Comparison of ENCODE assay signal across 8 cellular contexts in the genomic region with DNA sequence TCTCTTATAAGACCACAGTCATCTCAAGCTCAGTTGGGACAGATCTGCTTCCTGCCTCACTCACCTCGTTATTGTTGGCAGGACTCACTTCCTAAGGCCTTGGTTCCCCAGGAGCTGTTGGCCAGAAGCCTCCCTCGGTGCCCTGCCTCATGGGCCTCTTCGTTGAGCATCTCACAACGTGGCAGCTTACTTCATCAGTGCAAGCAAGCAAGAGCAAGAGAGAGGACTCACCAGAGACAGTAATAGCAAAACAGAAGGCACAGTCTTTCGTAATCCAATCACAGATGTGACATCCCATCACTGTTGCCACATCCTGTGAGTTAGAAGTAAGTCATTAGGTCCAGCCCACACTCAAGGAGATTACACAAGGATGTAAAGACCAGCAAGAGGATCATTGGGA. TPM values are rescaled to one million over a fixed set of nuclear protein-coding genes. Genes with fewer than 3 reads are reported as not detected.
DNase-seq lines count a peak whose midpoint lies in the region; ATAC-seq lines count a peak whose summit lies in the region.

No MANE protein-coding gene starts in this region.

- H3K27me3 Mint-ChIP-seq in activated CD4-positive, alpha-beta T cell treated with anti-CD3 and anti-CD28 coated beads for 36 hours: no peaks in the 10 kb centered on the region

- DNase-seq in activated CD4-positive, alpha-beta T cell treated with anti-CD3 and anti-CD28 coated beads for 36 hours: peak; percentile 73
- no peak for DNase-seq in activated CD4-positive, alpha-beta T cell treated with anti-CD3 and anti-CD28 coated beads for 1 hour
- DNase-seq in activated CD4-positive, alpha-beta T cell treated with anti-CD3 and anti-CD28 coated beads, Interleukin-2, amount 50 U/mL, for 24 hours (ENCODE audit: low read depth in 1 of 2, low spot score in 1 of 2): peak; percentile 14 to 28
- peak; percentile 94 for DNase-seq in fibroblast of peridontal ligament (ENCODE audit: extremely low read depth)
- DNase-seq in skeletal muscle cell (ENCODE audit: low read depth): peak; percentile 99
- no peak for DNase-seq in NCI-H2029 treated with DMSO at 0.1 percent for 48 hours (lab: John Stamatoyannopoulos, UW)
- DNase-seq in NCI-H2196 (lab: John Stamatoyannopoulos, UW; ENCODE audit: unreplicated experiment): no peak

- H3K4me1 Mint-ChIP-seq in activated CD4-positive, alpha-beta T cell treated with anti-CD3 and anti-CD28 coated beads for 36 hours: peaks cover 63% of the 10 kb centered on the region

- H3K36me3 Mint-ChIP-seq in activated CD4-positive, alpha-beta T cell treated with anti-CD3 and anti-CD28 coated beads for 36 hours (ENCODE audit: low read depth): peaks cover under 1% of the 10 kb centered on the region

- peak overlapping the region; percentile 53 for H3K4me3 Mint-ChIP-seq in activated CD4-positive, alpha-beta T cell treated with anti-CD3 and anti-CD28 coated beads for 36 hours

- no peaks in the 10 kb centered on the region for H3K9me3 Mint-ChIP-seq in activated CD4-positive, alpha-beta T cell treated with anti-CD3 and anti-CD28 coated beads for 36 hours (ENCODE audit: low read depth)

- ATAC-seq in activated CD4-positive, alpha-beta T cell treated with anti-CD3 and anti-CD28 coated beads for 36 hours: peak; percentile 56
- no peak for ATAC-seq in HG03095 (IDR thresholded peaks at IDR 0.05; ENCODE audit: unreplicated experiment)

- POLR2A ChIA-PET in activated CD4-positive, alpha-beta T cell treated with anti-CD3 and anti-CD28 coated beads for 36 hours (lab: Charles Lee): interaction anchor here (0.6 to 1.4 kb wide), 2 partner anchors 9 to 28 kb away, joined by 4 to 8 read pairs; a partner anchor contains a TSS

- H3K4me3 ChIP-seq in skeletal muscle cell (ENCODE audit: low read depth, low read length): peak overlapping the region; percentile 38

- intact Hi-C loops in activated CD4-positive, alpha-beta T cell treated with anti-CD3 and anti-CD28 coated beads for 36 hours (cut with DNase I, micrococcal nuclease): no loop called here

- CTCF ChIA-PET in activated CD4-positive, alpha-beta T cell treated with anti-CD3 and anti-CD28 coated beads for 36 hours (lab: Charles Lee): interaction anchor here (0.7 to 3.5 kb wide), 12 partner anchors 8 to 280 kb away, joined by 3 to 24 read pairs (median 4); no protein-coding TSS in a partner anchor

- peak overlapping the region; percentile 94 for H3K27ac Mint-ChIP-seq in activated CD4-positive, alpha-beta T cell treated with anti-CD3 and anti-CD28 coated beads for 36 hours

RNA-seq across cellular contexts. Expression of a gene that starts 5.1 kb away (rescaled TPM):
- 10 to 100 TPM; 35.7 to 54.9 TPM for total RNA-seq in activated CD4-positive, alpha-beta T cell treated with anti-CD3 and anti-CD28 coated beads for 36 hours

RNA-seq across cellular contexts. Expression of a gene that starts 27.3 kb away (rescaled TPM):
- total RNA-seq in activated CD4-positive, alpha-beta T cell treated with anti-CD3 and anti-CD28 coated beads for 36 hours: 10 to 100 TPM; 12.8 to 12.9 TPM

Comparison
In these comparisons a context has a peak if more than half of its experiments do, and no peak if none do; other contexts are left out.
1. DNase-seq: peak in activated CD4-positive, alpha-beta T cell treated with anti-CD3 and anti-CD28 coated beads for 36 hours (single experiment), activated CD4-positive, alpha-beta T cell treated with anti-CD3 and anti-CD28 coated beads, Interleukin-2, amount 50 U/mL, for 24 hours (2 of 2), fibroblast of peridontal ligament (single experiment) and skeletal muscle cell (single experiment); none in activated CD4-positive, alpha-beta T cell treated with anti-CD3 and anti-CD28 coated beads for 1 hour (single experiment), NCI-H2029 treated with DMSO at 0.1 percent for 48 hours (single experiment) and NCI-H2196 (single experiment).